In genomic region chr11:84384637-84385227, GRCh38 we compare ENCODE assay signal across 10 cellular contexts.
A peak's percentile ranks its signal among the peaks of the same experiment; 100 is the strongest.
DNase-seq lines count a peak whose midpoint lies in the region; TF ChIP-seq lines count a peak whose summit lies in the region.
"Had no signal": no experiment of that assay in that cellular context is flagged by ENCODE, and none has a peak within 500 bp of the region (broad histone marks: within the 10 kb centered on the region; RNA-seq: fewer than 3 reads in every experiment).

No MANE protein-coding gene starts in this region.

- peak; percentile 90 for TF ChIP-seq CTCF in AG09319 (IDR thresholded peaks at IDR 0.05; ENCODE audit: low read depth, low read length)

- H3K27me3 ChIP-seq in iPS DF 6.9 (ENCODE audit: control insufficient read depth, insufficient read depth, low read length): no peaks in the 10 kb centered on the region
- H3K27me3 ChIP-seq: neutrophil, SJSA1 had no signal

- POLR2A ChIA-PET in HEK293T (lab: Yijun Ruan, JAX): no interaction called here

- DNase-seq in AG09319 (ENCODE audit: extremely low read depth, low read depth) (peak; percentile 14), G401 (ENCODE audit: low spot score) (peak; percentile 74), HEK293T (ENCODE audit: extremely low spot score) (peak; percentile 27), NCI-H2227 treated with DMSO at 0.1 percent for 48 hours (lab: John Stamatoyannopoulos, UW) (peak; percentile 56), amygdala (lab: John Stamatoyannopoulos, UW) (peak in 37 of 56 donors; percentile 1 to 86 (median 24)), iPS DF 6.9 (ENCODE audit: low read depth, low spot score) (peak; percentile 41), 8988T (no peak)
- peak; percentile 7 to 14 for DNase-seq in stimulated activated CD4-positive, alpha-beta T cell treated with anti-CD3 and anti-CD28 coated beads, Interleukin-2, amount 100 ng/mL, for 48 hours

- in situ Hi-C loops in G401 (cut with HindIII; ENCODE audit: low sequenced_read_pairs): loop anchor here (25.0 kb wide), 1 partner anchor 128 kb away; no protein-coding TSS in a partner anchor

- CTCF ChIA-PET in HEK293T (lab: Yijun Ruan, JAX): interaction anchor here (0.7 to 1.8 kb wide), 5 partner anchors 10 to 548 kb away, joined by 3 to 6 read pairs (median 6); no protein-coding TSS in a partner anchor

- no peak overlapping the region for H3K4me3 ChIP-seq in iPS DF 6.9 (ENCODE audit: low read length)
- H3K4me3 ChIP-seq: SJSA1 had no signal

- no peaks in the 10 kb centered on the region for H3K4me1 ChIP-seq in iPS DF 6.9 (ENCODE audit: control insufficient read depth, insufficient read depth, low read length)
- H3K4me1 ChIP-seq: SJSA1 had no signal

- no peaks in the 10 kb centered on the region for H3K9me3 ChIP-seq in iPS DF 6.9 (ENCODE audit: control insufficient read depth, insufficient read depth, low read length)
- H3K9me3 ChIP-seq: neutrophil, SJSA1 had no signal

- H3K36me3 ChIP-seq in iPS DF 6.9 (ENCODE audit: control insufficient read depth, insufficient read depth, low read length): no peaks in the 10 kb centered on the region
- H3K36me3 ChIP-seq: neutrophil, SJSA1 had no signal

- 100% methylated on average over 2 of the region's 4 CpGs for WGBS in iPS DF 6.9 (ENCODE audit: insufficient coverage, insufficient read length)

- H3K27ac ChIP-seq in iPS DF 6.9 (ENCODE audit: low read length): no peak overlapping the region
- H3K27ac ChIP-seq: neutrophil, SJSA1 had no signal

TF ChIP-seq in HEK293T, 16 proteins besides CTCF, POLR2A, EP300 and RAD21:
- no peak for TF ChIP-seq NFRKB (IDR thresholded peaks at IDR 0.05)
- no peak for TF ChIP-seq SUZ12 (IDR thresholded peaks at IDR 0.05)
